In genomic region chr7:74194686-74195085, GRCh38 we compare ENCODE assay signal across 17 cellular contexts. TPM values are rescaled to one million over a fixed set of nuclear protein-coding genes. Genes with fewer than 3 reads are reported as not detected.
DNase-seq lines count a peak whose midpoint lies in the region; ATAC-seq and TF ChIP-seq lines count a peak whose summit lies in the region.
"Had no signal": no experiment of that assay in that cellular context is flagged by ENCODE, and none has a peak within 500 bp of the region (broad histone marks: within the 10 kb centered on the region; RNA-seq: fewer than 3 reads in every experiment).

No MANE protein-coding gene starts in this region.

- H3K27ac Mint-ChIP-seq in activated naive CD4-positive, alpha-beta T cell treated with anti-CD3 and anti-CD28 coated beads for 36 hours = peak overlapping the region; percentile 39
- H3K27ac Mint-ChIP-seq in activated CD8-positive, alpha-beta T cell treated with anti-CD3 and anti-CD28 coated beads for 36 hours = peak overlapping the region; percentile 83
- peak overlapping the region; percentile 88 to 97 (median 92) for H3K27ac Mint-ChIP-seq in immature natural killer cell
- H3K27ac Mint-ChIP-seq: type B pancreatic cell had no signal

- H3K4me3 Mint-ChIP-seq in activated naive CD4-positive, alpha-beta T cell treated with anti-CD3 and anti-CD28 coated beads for 36 hours = no peak overlapping the region
- H3K4me3 Mint-ChIP-seq in activated CD8-positive, alpha-beta T cell treated with anti-CD3 and anti-CD28 coated beads for 36 hours = no peak overlapping the region
- H3K4me3 Mint-ChIP-seq in immature natural killer cell = peak overlapping the region; percentile 51 to 76 (median 68)
- H3K4me3 Mint-ChIP-seq: CD14-positive monocyte, neural crest cell, type B pancreatic cell had no signal

- POLR2A ChIA-PET in activated CD8-positive, alpha-beta T cell treated with anti-CD3 and anti-CD28 coated beads for 36 hours (lab: Charles Lee) = interaction anchor here (1.0 to 3.2 kb wide), 6 partner anchors 11 to 111 kb away, joined by 4 to 23 read pairs (median 6); partner anchors contain the start of gene LIMK1

- intact Hi-C loops in activated naive CD4-positive, alpha-beta T cell treated with anti-CD3 and anti-CD28 coated beads for 36 hours (cut with micrococcal nuclease) = no loop called here
- intact Hi-C loops in activated CD8-positive, alpha-beta T cell treated with anti-CD3 and anti-CD28 coated beads for 36 hours (cut with micrococcal nuclease) = no loop called here

- no peaks in the 10 kb centered on the region for H3K9me3 Mint-ChIP-seq in activated naive CD4-positive, alpha-beta T cell treated with anti-CD3 and anti-CD28 coated beads for 36 hours
- H3K9me3 Mint-ChIP-seq in activated CD8-positive, alpha-beta T cell treated with anti-CD3 and anti-CD28 coated beads for 36 hours = no peaks in the 10 kb centered on the region
- H3K9me3 Mint-ChIP-seq in immature natural killer cell = no peaks in the 10 kb centered on the region
- H3K9me3 Mint-ChIP-seq: CD14-positive monocyte, neural crest cell, type B pancreatic cell had no signal

- H3K27me3 Mint-ChIP-seq in activated naive CD4-positive, alpha-beta T cell treated with anti-CD3 and anti-CD28 coated beads for 36 hours (ENCODE audit: low read depth) = no peaks in the 10 kb centered on the region
- H3K27me3 Mint-ChIP-seq in activated CD8-positive, alpha-beta T cell treated with anti-CD3 and anti-CD28 coated beads for 36 hours = no peaks in the 10 kb centered on the region
- H3K27me3 Mint-ChIP-seq in immature natural killer cell (ENCODE audit: low read depth in 3 of 3) = peaks cover 3 to 17% (median 13%) of the 10 kb centered on the region in 3 donors
- H3K27me3 Mint-ChIP-seq: type B pancreatic cell had no signal

- no peak overlapping the region for H3K4me3 ChIP-seq in stomach smooth muscle (ENCODE audit: low read length in 2 of 2)
- H3K4me3 ChIP-seq: heart right ventricle, PC-9 had no signal

- no peaks in the 10 kb centered on the region for H3K27me3 ChIP-seq in stomach smooth muscle (ENCODE audit: control insufficient read depth in 1 of 2, insufficient read depth in 2 of 2, low read length in 2 of 2)
- H3K27me3 ChIP-seq: heart right ventricle had no signal

- DNase-seq in activated naive CD4-positive, alpha-beta T cell treated with anti-CD3 and anti-CD28 coated beads for 36 hours = no peak
- no peak for DNase-seq in activated naive CD4-positive, alpha-beta T cell (lab: John Stamatoyannopoulos, UW)
- DNase-seq in activated CD8-positive, alpha-beta T cell treated with anti-CD3 and anti-CD28 coated beads for 36 hours = no peak
- DNase-seq in immature natural killer cell = no peak
- no peak for DNase-seq in SIG-M5 (lab: John Stamatoyannopoulos, UW)
- DNase-seq: ACHN; activated CD4-positive, alpha-beta T cell treated with anti-CD3 and anti-CD28 coated beads, Interleukin-2, amount 50 U/mL, for 1 hour; activated T-cell treated with anti-CD3 and anti-CD28 coated beads, Interleukin-2, amount 50 U/mL, for 1 hour; DMS153; heart right ventricle; PC-9 had no signal

- H3K36me3 Mint-ChIP-seq in activated naive CD4-positive, alpha-beta T cell treated with anti-CD3 and anti-CD28 coated beads for 36 hours (ENCODE audit: low read depth) = peaks cover 40% of the 10 kb centered on the region
- peaks cover 61% of the 10 kb centered on the region for H3K36me3 Mint-ChIP-seq in activated CD8-positive, alpha-beta T cell treated with anti-CD3 and anti-CD28 coated beads for 36 hours (ENCODE audit: low read depth)
- peaks cover 6 to 33% (median 9%) of the 10 kb centered on the region in 3 donors for H3K36me3 Mint-ChIP-seq in immature natural killer cell

- no peak overlapping the region for H3K9ac ChIP-seq in stomach smooth muscle (ENCODE audit: low read length in 2 of 2)

- peak; percentile 13 for ATAC-seq in activated CD8-positive, alpha-beta T cell treated with anti-CD3 and anti-CD28 coated beads for 36 hours
- no peak for ATAC-seq in GM21515 (IDR thresholded peaks at IDR 0.05; ENCODE audit: unreplicated experiment)
- ATAC-seq in HG02884 (IDR thresholded peaks at IDR 0.05; ENCODE audit: unreplicated experiment) = no peak

- CTCF ChIA-PET in activated naive CD4-positive, alpha-beta T cell treated with anti-CD3 and anti-CD28 coated beads for 36 hours (lab: Charles Lee) = interaction anchor here (0.6 to 2.0 kb wide), 3 partner anchors 12 to 206 kb away, joined by 3 to 11 read pairs (median 5); no protein-coding TSS in a partner anchor
- CTCF ChIA-PET in activated CD8-positive, alpha-beta T cell treated with anti-CD3 and anti-CD28 coated beads for 36 hours (lab: Charles Lee) = interaction anchor here (1.6 kb wide), 1 partner anchor 8 kb away, joined by 6 read pairs; no protein-coding TSS in a partner anchor

- no peak for TF ChIP-seq CTCF in activated CD8-positive, alpha-beta T cell treated with anti-CD3 and anti-CD28 coated beads for 36 hours (IDR thresholded peaks at IDR 0.05)

- peaks cover 5% of the 10 kb centered on the region for H3K4me1 Mint-ChIP-seq in activated naive CD4-positive, alpha-beta T cell treated with anti-CD3 and anti-CD28 coated beads for 36 hours (ENCODE audit: low read depth)
- peaks cover 24% of the 10 kb centered on the region for H3K4me1 Mint-ChIP-seq in activated CD8-positive, alpha-beta T cell treated with anti-CD3 and anti-CD28 coated beads for 36 hours (ENCODE audit: low read depth)
- peaks cover 37 to 58% of the 10 kb centered on the region in 2 donors for H3K4me1 Mint-ChIP-seq in immature natural killer cell
- H3K4me1 Mint-ChIP-seq: neural crest cell had no signal

- peak overlapping the region; percentile 37 for H3K27ac ChIP-seq in stomach smooth muscle (ENCODE audit: low read length)
- H3K27ac ChIP-seq: heart right ventricle, PC-9 had no signal

- peaks cover 39 to 47% of the 10 kb centered on the region in 2 donors for H3K36me3 ChIP-seq in stomach smooth muscle (ENCODE audit: control insufficient read depth in 2 of 2, insufficient read depth in 2 of 2, low read length in 2 of 2)

- H3K9me3 ChIP-seq in stomach smooth muscle (ENCODE audit: control insufficient read depth in 2 of 2, low read length in 2 of 2) = no peaks in the 10 kb centered on the region
- H3K9me3 ChIP-seq: heart right ventricle had no signal

- no peaks in the 10 kb centered on the region for H3K4me1 ChIP-seq in stomach smooth muscle (ENCODE audit: control insufficient read depth, insufficient read depth, low read length)

RNA-seq across cellular contexts. Expression of gene LAT2, which starts 15.1 kb away (rescaled TPM):
- total RNA-seq in activated naive CD4-positive, alpha-beta T cell treated with anti-CD3 and anti-CD28 coated beads for 36 hours = 1 to 10 TPM; 2.4 to 2.6 TPM
- 1 to 10 TPM; 2.4 to 3.2 TPM for total RNA-seq in activated CD8-positive, alpha-beta T cell treated with anti-CD3 and anti-CD28 coated beads for 36 hours
- 100 to 1,000 TPM; 231 to 266 (median 256) TPM for polyA plus RNA-seq in immature natural killer cell

RNA-seq across cellular contexts. Expression of gene EIF4H, which starts 20.5 kb away (rescaled TPM):
- 100 to 1,000 TPM; 492 to 518 TPM for total RNA-seq in activated naive CD4-positive, alpha-beta T cell treated with anti-CD3 and anti-CD28 coated beads for 36 hours
- 100 to 1,000 TPM; 461 to 464 TPM for total RNA-seq in activated CD8-positive, alpha-beta T cell treated with anti-CD3 and anti-CD28 coated beads for 36 hours
- polyA plus RNA-seq in immature natural killer cell = 100 to 1,000 TPM; 177 to 278 (median 246) TPM

RNA-seq across cellular contexts. Expression of gene RFC2, which starts 59.5 kb away (rescaled TPM):
- 10 to 100 TPM; 91.5 to 96.0 TPM for total RNA-seq in activated naive CD4-positive, alpha-beta T cell treated with anti-CD3 and anti-CD28 coated beads for 36 hours
- total RNA-seq in activated CD8-positive, alpha-beta T cell treated with anti-CD3 and anti-CD28 coated beads for 36 hours = 10 to 100 TPM; 90.7 to 91.8 TPM
- 10 to 100 TPM; 48.1 to 79.5 (median 63.0) TPM for polyA plus RNA-seq in immature natural killer cell

Comparison
In these comparisons a context has a peak if more than half of its experiments do, and no peak if none do; other contexts are left out.
1. H3K27ac Mint-ChIP-seq: peak in every context shown above with its lines; median percentile 92 in immature natural killer cell; 83 in activated CD8-positive, alpha-beta T cell treated with anti-CD3 and anti-CD28 coated beads for 36 hours; 39 in activated naive CD4-positive, alpha-beta T cell treated with anti-CD3 and anti-CD28 coated beads for 36 hours.
2. H3K4me3 Mint-ChIP-seq: peak in immature natural killer cell (5 of 5); none in activated naive CD4-positive, alpha-beta T cell treated with anti-CD3 and anti-CD28 coated beads for 36 hours (single experiment) and activated CD8-positive, alpha-beta T cell treated with anti-CD3 and anti-CD28 coated beads for 36 hours (single experiment).